Comparison of ENCODE assay signal across 8 cellular contexts in the genomic region with DNA sequence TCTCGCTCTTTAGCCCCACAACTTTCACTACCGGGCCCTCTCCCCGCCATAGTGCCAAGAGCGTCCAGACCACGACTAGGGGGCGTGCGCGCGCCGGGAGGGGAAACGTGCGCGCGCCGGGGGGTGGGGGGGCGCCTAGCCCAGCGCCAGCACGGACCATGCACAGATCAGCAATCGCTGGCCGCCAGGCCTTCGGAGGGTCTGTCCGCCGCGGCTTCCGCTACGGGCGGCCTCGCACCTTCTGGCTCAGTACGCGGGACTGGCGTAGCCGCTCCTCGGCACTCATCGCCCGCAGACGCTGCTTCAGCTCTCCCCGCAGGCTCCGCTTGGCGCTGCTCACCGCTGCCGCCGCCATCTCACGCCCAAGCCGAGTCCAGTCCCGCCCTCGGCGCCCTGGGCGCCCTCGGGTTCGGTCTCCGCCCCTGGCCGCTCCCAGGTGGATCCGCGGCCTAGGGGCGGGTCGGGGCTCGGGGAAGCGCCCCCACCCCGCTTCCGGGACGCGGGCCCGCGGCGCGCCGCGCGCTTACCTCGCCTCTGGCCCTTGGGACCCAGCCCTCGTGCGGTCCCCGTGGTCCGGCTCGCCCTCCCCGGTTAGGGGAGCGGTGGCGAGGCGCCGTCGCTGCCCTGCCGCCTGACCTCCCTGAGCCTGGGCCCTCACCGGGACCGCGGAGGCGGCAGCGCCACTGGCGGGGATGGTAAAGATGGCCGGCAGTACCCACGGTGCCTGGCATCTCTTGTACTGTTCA. TPM values are rescaled to one million over a fixed set of nuclear protein-coding genes. Genes with fewer than 3 reads are reported as not detected.
A peak's percentile ranks its signal among the peaks of the same experiment; 100 is the strongest.
DNase-seq lines count a peak whose midpoint lies in the region; TF ChIP-seq lines count a peak whose summit lies in the region.

A gene (minus strand): TSS at position 381 of the 746 bp plus-strand sequence. CDS start 26 bp downstream, at position 355.

- no peak within 1 kb of the TSS for H2AK5ac ChIP-seq in neuronal stem cell (ENCODE audit: low read depth, low read length)

- WGBS in GM23248 (ENCODE audit: low coverage in 1 of 2, low lambda C conversion rate in 2 of 2, missing lambda C conversion rate in 2 of 2), 2 experiments = 2 to 5% methylated on average over 31 to 62 of the region's 90 CpGs
- WGBS in neuronal stem cell (ENCODE audit: extremely low coverage in 2 of 2, insufficient read length in 2 of 2, insufficient replicate concordance in 1 of 2), 2 donors = no CpG with 5 or more reads among the region's 90 CpGs

- H3K36me3 ChIP-seq in GM23248 (ENCODE audit: low read depth) (no peaks in the 10 kb centered on the region), neuronal stem cell (replicated peaks in 1 of 2; ENCODE audit: control insufficient read depth in 2 of 2, insufficient read depth in 2 of 2, low read length in 2 of 2) (peaks cover 0 to 10% of the 10 kb centered on the region in 2 donors)

- no peaks in the 10 kb centered on the region for H3K27me3 ChIP-seq in GM23248 (replicated peaks; ENCODE audit: insufficient read depth)
- H3K27me3 ChIP-seq in neuronal stem cell (ENCODE audit: control insufficient read depth in 3 of 3, insufficient read depth in 3 of 3, low read depth in 1 of 3, low read length in 3 of 3) = no peaks in the 10 kb centered on the region

- H2BK120ac ChIP-seq in neuronal stem cell (ENCODE audit: low read depth, low read length) = no peak within 1 kb of the TSS

- no peak for TF ChIP-seq CTCF in subcutaneous adipose tissue (IDR thresholded peaks at IDR 0.05; ENCODE audit: low read depth)

- peak within 1 kb of the TSS; percentile 43 for H4K8ac ChIP-seq in neuronal stem cell (ENCODE audit: low read depth, low read length)

- H3K4me3 ChIP-seq in GM23248 (peak within 1 kb of the TSS; percentile 71), neuronal stem cell (ENCODE audit: low read length in 2 of 2) (peak within 1 kb of the TSS; percentile 44 to 94)

- H3K14ac ChIP-seq in neuronal stem cell (ENCODE audit: low read length) = peak within 1 kb of the TSS; percentile 97

- DNase-seq in G401 (ENCODE audit: low spot score) = peak; percentile 75
- peak; percentile 87 for DNase-seq in GM23248
- DNase-seq in Kasumi-1 (lab: John Stamatoyannopoulos, UW) = peak; percentile 46 to 60
- peak; percentile 54 for DNase-seq in SHP77 treated with DMSO at 0.1 percent for 48 hours (lab: John Stamatoyannopoulos, UW)
- peak; percentile 46 to 78 (median 74) for DNase-seq in activated naive CD4-positive, alpha-beta T cell (lab: John Stamatoyannopoulos, UW)
- DNase-seq in foreskin melanocyte = peak; percentile 71
- DNase-seq in neuronal stem cell (ENCODE audit: low spot score) = peak; percentile 68

- H3K4me2 ChIP-seq in GM23248 (ENCODE audit: unreplicated experiment) (peak within 1 kb of the TSS; percentile 79), neuronal stem cell (ENCODE audit: insufficient read depth, low read length, poor library complexity, severe bottlenecking) (peak within 1 kb of the TSS; percentile 78)

- peaks cover 22% of the 10 kb centered on the region for H3K79me2 ChIP-seq in GM23248 (ENCODE audit: insufficient read depth)

- no peak within 1 kb of the TSS for H4K91ac ChIP-seq in neuronal stem cell (ENCODE audit: low read depth, low read length, poor library complexity)

- in situ Hi-C loops in G401 (cut with HindIII; ENCODE audit: low sequenced_read_pairs) (no loop called here), GM23248 (cut with MboI) (loop anchor here (10.0 kb wide), 1 partner anchor 98 kb away; no protein-coding TSS in a partner anchor)

- H3K4ac ChIP-seq in neuronal stem cell (ENCODE audit: low read length) = peak within 1 kb of the TSS; percentile 76

- H3K9me3 ChIP-seq in GM23248 (ENCODE audit: low read depth) = no peaks in the 10 kb centered on the region
- H3K9me3 ChIP-seq in neuronal stem cell (replicated peaks in 1 of 2; ENCODE audit: control insufficient read depth in 2 of 2, insufficient read depth in 1 of 2, low read depth in 1 of 2, low read length in 2 of 2) = no peaks in the 10 kb centered on the region

- H3K9ac ChIP-seq in GM23248 (peak within 1 kb of the TSS; percentile 87), neuronal stem cell (ENCODE audit: low read depth, low read length, poor library complexity) (peak within 1 kb of the TSS; percentile 99)

- no peaks in the 10 kb centered on the region for H3K79me1 ChIP-seq in neuronal stem cell (ENCODE audit: low read depth, low read length)

- peak within 1 kb of the TSS; percentile 49 for H2BK15ac ChIP-seq in neuronal stem cell (ENCODE audit: low read length)

- peak within 1 kb of the TSS; percentile 100 for H3K23ac ChIP-seq in neuronal stem cell (ENCODE audit: low read depth, low read length, poor library complexity)

- H3K27ac ChIP-seq in GM23248 (peak within 1 kb of the TSS; percentile 63), neuronal stem cell (replicated peaks; ENCODE audit: low read length) (peak within 1 kb of the TSS; percentile 86)

- peak within 1 kb of the TSS; percentile 100 for H3K18ac ChIP-seq in neuronal stem cell (ENCODE audit: low read length)

- no peaks in the 10 kb centered on the region for H3K9me2 ChIP-seq in GM23248 (ENCODE audit: insufficient read depth)

- H2AFZ ChIP-seq in GM23248 = peak within 1 kb of the TSS; percentile 94
- peak within 1 kb of the TSS; percentile 45 for H2AFZ ChIP-seq in neuronal stem cell (ENCODE audit: low read length)

- H3K4me1 ChIP-seq in GM23248 (ENCODE audit: insufficient read depth) (peaks cover 21% of the 10 kb centered on the region), neuronal stem cell (ENCODE audit: control insufficient read depth in 2 of 2, insufficient read depth in 1 of 2, low read depth in 1 of 2, low read length in 2 of 2) (peaks cover 0 to 4% of the 10 kb centered on the region in 2 donors)

- H2BK12ac ChIP-seq in neuronal stem cell (ENCODE audit: low read length) = no peak within 1 kb of the TSS

- H2BK5ac ChIP-seq in neuronal stem cell (ENCODE audit: low read length) = peak within 1 kb of the TSS; percentile 98

- H4K20me1 ChIP-seq in GM23248 (ENCODE audit: insufficient read depth) = no peaks in the 10 kb centered on the region

- peaks cover 22% of the 10 kb centered on the region; the same call in 1 of the 2 replicates for H3F3A ChIP-seq in GM23248 (ENCODE audit: insufficient read depth)

RNA-seq across cellular contexts. Expression of the gene that starts here (rescaled TPM):
- total RNA-seq in G401 (2014; rRNA removed; shearing (Covaris generic)) = 83.6 and 92.9 TPM in 2 replicates
- total RNA-seq in GM23248 (2014; rRNA removed; shearing (Covaris generic)) = 17.4 and 29.1 TPM in 2 replicates
- 37.3 and 38.2 TPM in 2 replicates for polyA plus RNA-seq in GM23248 (2016; fragmentation: Nextera tagmentation; extraction: Ambion mirVana)
- 13.0 TPM for polyA plus RNA-seq in neuronal stem cell (2013, experiment 1 of 2)
- 13.3 TPM for polyA plus RNA-seq in neuronal stem cell (2013, experiment 2 of 2)
- 10 to 100 TPM; 19.4 to 41.3 (median 36.8) TPM for total RNA-seq in subcutaneous adipose tissue

Comparison
In these comparisons a context has a peak if more than half of its experiments do, and no peak if none do; other contexts are left out.
1. Peak in every context shown above with its lines: DNase-seq, H3K4me3 ChIP-seq and H3K27ac ChIP-seq.